Comparison of ENCODE assay signal across 10 cellular contexts in the genomic region with DNA sequence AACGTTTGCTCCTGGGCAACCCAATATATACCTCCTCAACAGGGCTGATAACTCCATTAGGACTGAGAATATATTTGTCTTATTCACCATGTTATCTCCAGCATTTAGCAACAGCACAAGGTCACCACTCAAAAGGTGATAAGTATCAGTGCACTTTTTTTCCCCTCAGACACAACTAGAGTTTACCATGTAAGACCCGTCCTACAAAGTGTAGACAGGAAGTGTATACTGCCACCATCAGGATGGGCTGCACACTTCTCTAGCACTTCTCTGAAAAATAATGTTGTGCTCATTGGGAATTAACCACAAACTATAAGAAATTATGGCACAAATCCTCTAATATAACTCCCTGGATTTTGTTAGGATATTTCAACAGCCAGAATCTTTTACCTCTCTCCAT. TPM values are rescaled to one million over a fixed set of nuclear protein-coding genes. Genes with fewer than 3 reads are reported as not detected.
A peak's percentile ranks its signal among the peaks of the same experiment; 100 is the strongest.
DNase-seq lines count a peak whose midpoint lies in the region; ATAC-seq and TF ChIP-seq lines count a peak whose summit lies in the region.
"Had no signal": no experiment of that assay in that cellular context is flagged by ENCODE, and none has a peak within 500 bp of the region (broad histone marks: within the 10 kb centered on the region; RNA-seq: fewer than 3 reads in every experiment).

No MANE protein-coding gene starts in this region.

- no peak for ATAC-seq in HG02798 (IDR thresholded peaks at IDR 0.05; ENCODE audit: poor library complexity, unreplicated experiment)

- DNase-seq in AG08395 (ENCODE audit: low spot score) (peak; percentile 30), GM20000 (ENCODE audit: low spot score) (no peak), OCI-LY7 (ENCODE audit: low spot score) (peak; percentile 3), foreskin fibroblast (no peak), NCI-H2029 treated with DMSO at 0.1 percent for 48 hours (lab: John Stamatoyannopoulos, UW) (no peak), NCI-H1694 (lab: John Stamatoyannopoulos, UW) (no peak)
- no peak for DNase-seq in CD4-positive, alpha-beta memory T cell
- DNase-seq: activated naive CD4-positive, alpha-beta T cell treated with anti-CD3 and anti-CD28 coated beads, Interleukin-2, amount 50 U/mL, for 16 hours; substantia nigra had no signal

- H3K36me3 Mint-ChIP-seq in CD4-positive, alpha-beta memory T cell: no peaks in the 10 kb centered on the region

- peak; percentile 10 for TF ChIP-seq CTCF in GM20000 (IDR thresholded peaks at IDR 0.05; ENCODE audit: extremely low read depth, missing control alignments)
- TF ChIP-seq CTCF in OCI-LY7 (conservative IDR thresholded peaks at IDR 0.05; ENCODE audit: low read length): peak; percentile 67
- TF ChIP-seq CTCF in foreskin fibroblast (IDR thresholded peaks at IDR 0.05; ENCODE audit: low read depth, low read length): peak; percentile 33

- H4K20me1 ChIP-seq in OCI-LY7 (ENCODE audit: insufficient read depth, low read length): no peaks in the 10 kb centered on the region

- H3K79me2 ChIP-seq in OCI-LY7 (ENCODE audit: insufficient read depth, low read depth, low read length): no peaks in the 10 kb centered on the region

- no peaks in the 10 kb centered on the region for H3K4me1 ChIP-seq in OCI-LY7 (ENCODE audit: insufficient read depth, low read length, poor library complexity, severe bottlenecking)
- H3K4me1 ChIP-seq in CD4-positive, alpha-beta memory T cell (ENCODE audit: insufficient read depth, low read length): no peaks in the 10 kb centered on the region

- H3K27me3 Mint-ChIP-seq in CD4-positive, alpha-beta memory T cell: peaks cover 16 to 23% of the 10 kb centered on the region in 2 donors

- CTCF ChIA-PET in OCI-LY7 (lab: Charles Lee; ENCODE audit: unreplicated experiment): interaction anchor here (0.5 kb wide), 1 partner anchor 220 kb away, joined by 3 read pairs; no protein-coding TSS in a partner anchor
- CTCF ChIA-PET in CD4-positive, alpha-beta memory T cell (lab: Charles Lee; ENCODE audit: partially characterized antibody): interaction anchor here (1.4 kb wide), 1 partner anchor 9 kb away, joined by 3 read pairs; no protein-coding TSS in a partner anchor

- no peak overlapping the region for H3K27ac Mint-ChIP-seq in CD4-positive, alpha-beta memory T cell

- BruUV-seq in OCI-LY7 (replicated peaks; lab: Mats Ljungman, UMichigan): no TSS peak

- H3K27ac ChIP-seq in OCI-LY7 (ENCODE audit: low read depth, low read length, poor library complexity, severe bottlenecking): no peak overlapping the region
- H3K27ac ChIP-seq in CD4-positive, alpha-beta memory T cell (ENCODE audit: low read depth, low read length): no peak overlapping the region

- H3K9me3 Mint-ChIP-seq in CD4-positive, alpha-beta memory T cell: no peaks in the 10 kb centered on the region

- POLR2A ChIA-PET in OCI-LY7 (lab: Charles Lee): no interaction called here
- POLR2A ChIA-PET in CD4-positive, alpha-beta memory T cell (lab: Charles Lee; ENCODE audit: partially characterized antibody): no interaction called here

- no peak overlapping the region for H2AFZ ChIP-seq in OCI-LY7 (ENCODE audit: low read length)

- no peak overlapping the region for H3K4me3 Mint-ChIP-seq in CD4-positive, alpha-beta memory T cell

- H3K9me2 ChIP-seq in OCI-LY7 (ENCODE audit: insufficient read depth, low read length): no peaks in the 10 kb centered on the region

- no peaks in the 10 kb centered on the region for H3K36me3 ChIP-seq in OCI-LY7 (ENCODE audit: insufficient read depth, low read length)
- H3K36me3 ChIP-seq in CD4-positive, alpha-beta memory T cell (ENCODE audit: insufficient read depth, low read length): no peaks in the 10 kb centered on the region

- H3K9me3 ChIP-seq in OCI-LY7 (ENCODE audit: low read length): no peaks in the 10 kb centered on the region
- no peaks in the 10 kb centered on the region for H3K9me3 ChIP-seq in CD4-positive, alpha-beta memory T cell (ENCODE audit: control insufficient read depth in 1 of 2, low read length in 2 of 2)

- intact Hi-C loops in OCI-LY7 (cut with micrococcal nuclease; ENCODE audit: unreplicated experiment): loop anchor here (2.0 kb wide), 1 partner anchor 108 kb away; no protein-coding TSS in a partner anchor
- intact Hi-C loops in CD4-positive, alpha-beta memory T cell (cut with micrococcal nuclease): no loop called here

- peaks cover 11% of the 10 kb centered on the region for H3K27me3 ChIP-seq in CD4-positive, alpha-beta memory T cell (ENCODE audit: insufficient read depth, low read length)

- H3K4me1 Mint-ChIP-seq in CD4-positive, alpha-beta memory T cell: peaks cover 0 to 3% (median 2%) of the 10 kb centered on the region in 4 donors

- no peak overlapping the region for H3K4me3 ChIP-seq in OCI-LY7 (ENCODE audit: low read depth, low read length, poor library complexity, severe bottlenecking)
- no peak overlapping the region for H3K4me3 ChIP-seq in foreskin fibroblast (ENCODE audit: low read depth in 1 of 2, low read length in 2 of 2)
- no peak overlapping the region for H3K4me3 ChIP-seq in CD4-positive, alpha-beta memory T cell (ENCODE audit: low read length in 2 of 2)

- no peak overlapping the region for H3K4me2 ChIP-seq in OCI-LY7 (ENCODE audit: low read length)

RNA-seq across cellular contexts. Expression of a gene that starts 5.7 kb away (rescaled TPM):
- total RNA-seq in OCI-LY7 (2014; rRNA removed; shearing (Covaris generic)): not detected in 2 replicates
- not detected in 2 replicates for total RNA-seq in OCI-LY7 (2022)
- not detected for total RNA-seq in CD4-positive, alpha-beta memory T cell
- not detected for polyA plus RNA-seq in CD4-positive, alpha-beta memory T cell

Comparison
In these comparisons a context has a peak if more than half of its experiments do, and no peak if none do; other contexts are left out.
1. DNase-seq: peak in AG08395 (single experiment) and OCI-LY7 (single experiment); none in GM20000 (single experiment), foreskin fibroblast (0 of 2), CD4-positive, alpha-beta memory T cell (0 of 5), NCI-H2029 treated with DMSO at 0.1 percent for 48 hours (single experiment) and NCI-H1694 (single experiment).
2. CTCF ChIP-seq: peak in every context shown above with its lines; median percentile 67 in OCI-LY7; 33 in foreskin fibroblast; 10 in GM20000.